Comparison of ENCODE assay signal across 10 cellular contexts in the genomic region with DNA sequence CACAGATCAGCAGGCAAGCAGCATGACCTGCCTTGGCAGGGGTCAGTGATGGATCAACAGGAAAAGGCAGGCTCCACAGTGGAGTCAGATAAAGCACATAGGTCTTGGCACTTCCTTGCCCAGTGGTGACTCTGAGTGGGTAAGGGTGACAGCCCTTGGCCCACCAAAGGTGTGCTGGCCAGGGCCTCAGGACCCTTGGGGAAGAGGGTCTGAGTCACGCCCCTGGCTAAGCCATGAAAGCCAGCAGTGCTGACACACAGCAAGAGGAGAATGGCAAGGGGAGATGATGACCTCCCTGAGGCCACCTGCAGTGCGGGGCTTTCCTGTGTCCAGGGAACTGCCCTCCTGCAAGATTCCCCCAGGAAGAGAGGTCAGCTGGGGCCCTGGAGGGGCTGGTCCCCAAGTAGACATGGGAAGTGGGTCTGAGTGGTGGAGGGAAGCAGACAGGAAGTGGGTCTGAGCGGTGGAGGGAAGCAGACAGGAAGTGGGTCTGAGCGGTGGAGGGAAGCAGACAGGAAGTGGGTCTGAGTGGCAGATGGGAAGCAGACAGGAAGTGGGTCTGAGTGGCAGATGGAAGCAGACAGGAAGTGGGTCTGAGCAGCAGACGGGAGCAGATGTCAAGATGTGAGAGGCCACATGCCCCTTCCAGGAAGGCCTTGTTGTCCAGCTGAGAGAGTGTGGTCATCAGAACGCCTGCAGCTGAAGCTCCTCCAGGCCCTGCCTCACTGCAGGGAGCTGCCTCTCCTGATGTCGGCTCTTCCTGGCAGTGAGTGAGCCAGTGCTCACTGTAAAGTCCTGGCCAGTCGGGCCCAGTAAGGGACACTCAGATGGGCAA. TPM values are rescaled to one million over a fixed set of nuclear protein-coding genes. Genes with fewer than 3 reads are reported as not detected.
A peak's percentile ranks its signal among the peaks of the same experiment; 100 is the strongest.
DNase-seq lines count a peak whose midpoint lies in the region; ATAC-seq and TF ChIP-seq lines count a peak whose summit lies in the region.
"Had no signal": no experiment of that assay in that cellular context is flagged by ENCODE, and none has a peak within 500 bp of the region (broad histone marks: within the 10 kb centered on the region; RNA-seq: fewer than 3 reads in every experiment).

No MANE protein-coding gene starts in this region.

- no peaks in the 10 kb centered on the region for H3K9me3 ChIP-seq in CD4-positive, alpha-beta T cell (ENCODE audit: control insufficient read depth, low read length)
- no peaks in the 10 kb centered on the region for H3K9me3 ChIP-seq in Loucy (ENCODE audit: insufficient read depth, low read depth, low read length)
- H3K9me3 ChIP-seq: suprapubic skin had no signal

- no peaks in the 10 kb centered on the region for H3K27me3 Mint-ChIP-seq in CD4-positive, alpha-beta T cell
- peaks cover 12% of the 10 kb centered on the region for H3K27me3 Mint-ChIP-seq in nephron (ENCODE audit: low read depth)

- peak overlapping the region; percentile 39 for H3K4me3 ChIP-seq in Loucy (ENCODE audit: low read length, poor library complexity, severe bottlenecking)
- H3K4me3 ChIP-seq: suprapubic skin had no signal

- intact Hi-C loops in CD4-positive, alpha-beta T cell (cut with DNase I, micrococcal nuclease): no loop called here

- peaks cover 62% of the 10 kb centered on the region for H3K4me1 Mint-ChIP-seq in CD4-positive, alpha-beta T cell (ENCODE audit: low read depth)
- H3K4me1 Mint-ChIP-seq in nephron: no peaks in the 10 kb centered on the region

- peaks cover 59% of the 10 kb centered on the region for H3K4me1 ChIP-seq in Loucy (ENCODE audit: insufficient read depth, low read length, poor library complexity, severe bottlenecking)
- H3K4me1 ChIP-seq: suprapubic skin had no signal

- H4K20me1 ChIP-seq in Loucy (ENCODE audit: insufficient read depth, low read length, poor library complexity, severe bottlenecking): no peaks in the 10 kb centered on the region

- no peaks in the 10 kb centered on the region for H3K36me3 ChIP-seq in Loucy (ENCODE audit: insufficient read depth, low read length)
- H3K36me3 ChIP-seq: suprapubic skin had no signal

- no peaks in the 10 kb centered on the region for H3K79me2 ChIP-seq in Loucy (ENCODE audit: insufficient read depth, low read length)

- CTCF ChIA-PET in CD4-positive, alpha-beta T cell (lab: Charles Lee): interaction anchor here (0.5 kb wide), 1 partner anchor 673 kb away, joined by 3 read pairs; no protein-coding TSS in a partner anchor

- H3K36me3 Mint-ChIP-seq in CD4-positive, alpha-beta T cell (ENCODE audit: low read depth): no peaks in the 10 kb centered on the region
- peaks cover 3% of the 10 kb centered on the region for H3K36me3 Mint-ChIP-seq in nephron (ENCODE audit: low read depth)

- peak; percentile 53 for ATAC-seq in CD4-positive, alpha-beta T cell (ENCODE audit: poor library complexity)
- ATAC-seq in GM21786 (IDR thresholded peaks at IDR 0.05; ENCODE audit: unreplicated experiment) (no peak), HG02852 (IDR thresholded peaks at IDR 0.05; ENCODE audit: unreplicated experiment) (no peak), HG02588 (IDR thresholded peaks at IDR 0.05; ENCODE audit: unreplicated experiment) (no peak)
- ATAC-seq: Right ventricle myocardium inferior had no signal

- peak overlapping the region; percentile 66 for H3K27ac ChIP-seq in CD4-positive, alpha-beta T cell (ENCODE audit: low read depth, low read length)
- H3K27ac ChIP-seq: suprapubic skin had no signal

- H3K9me2 ChIP-seq in Loucy (replicated peaks; ENCODE audit: low read depth, low read length): no peaks in the 10 kb centered on the region

- no peak overlapping the region; the same call in 1 of the 2 replicates for H2AFZ ChIP-seq in Loucy (ENCODE audit: low read length)

- peak overlapping the region; percentile 18 for H3K4me3 Mint-ChIP-seq in CD4-positive, alpha-beta T cell
- no peak overlapping the region for H3K4me3 Mint-ChIP-seq in nephron

- peak overlapping the region; percentile 88 for H3K27ac Mint-ChIP-seq in CD4-positive, alpha-beta T cell
- peak overlapping the region in 2 of 3 experiments; percentile 16 to 61 for H3K27ac Mint-ChIP-seq in nephron

- TF ChIP-seq CTCF in CD4-positive, alpha-beta T cell (IDR thresholded peaks at IDR 0.05): no peak
- TF ChIP-seq CTCF in Loucy (conservative IDR thresholded peaks at IDR 0.05; ENCODE audit: low read length): no peak
- TF ChIP-seq CTCF in nephron (IDR thresholded peaks at IDR 0.05; ENCODE audit: unreplicated experiment in 3 of 3): no peak

- H3F3A ChIP-seq in Loucy (ENCODE audit: low read depth): peaks cover 6% of the 10 kb centered on the region; the same call in 1 of the 2 replicates

- peaks cover 7% of the 10 kb centered on the region for H3K9me3 Mint-ChIP-seq in CD4-positive, alpha-beta T cell
- H3K9me3 Mint-ChIP-seq in nephron: peaks cover 15% of the 10 kb centered on the region

- H3K9ac ChIP-seq in Loucy (ENCODE audit: low read depth, low read length, poor library complexity, severe bottlenecking): peak overlapping the region; percentile 55

- peak overlapping the region; percentile 62 for H3K4me2 ChIP-seq in Loucy (ENCODE audit: low read depth, low read length, poor library complexity, severe bottlenecking)

- no peaks in the 10 kb centered on the region for H3K27me3 ChIP-seq in CD4-positive, alpha-beta T cell (ENCODE audit: control insufficient read depth, insufficient read depth, low read length)
- no peaks in the 10 kb centered on the region for H3K27me3 ChIP-seq in Loucy (ENCODE audit: insufficient read depth, low read length, poor library complexity, severe bottlenecking)

- POLR2A ChIA-PET in CD4-positive, alpha-beta T cell (lab: Charles Lee): interaction anchor here (0.7 kb wide), 1 partner anchor 17 kb away, joined by 4 read pairs; no protein-coding TSS in a partner anchor

- DNase-seq in CD4-positive, alpha-beta T cell: peak in 8 of 10 experiments; percentile 7 to 53 (median 34)
- peak; percentile 24 for DNase-seq in activated effector memory CD4-positive, alpha-beta T cell treated with Interleukin-2 at 50 U/mL for 16 hours
- DNase-seq in globus pallidus (ENCODE audit: low spot score): no peak

RNA-seq across cellular contexts. Expression of a gene that starts 34.8 kb away (rescaled TPM):
- not detected for total RNA-seq in CD4-positive, alpha-beta T cell
